In genomic region chrX:317424-318067, GRCh38 we compare ENCODE assay signal across 8 cellular contexts. TPM values are rescaled to one million over a fixed set of nuclear protein-coding genes. Genes with fewer than 3 reads are reported as not detected.
DNase-seq lines count a peak whose midpoint lies in the region; ATAC-seq and TF ChIP-seq lines count a peak whose summit lies in the region.

No MANE protein-coding gene starts in this region.

- H3K9ac ChIP-seq in fibroblast of lung (ENCODE audit: insufficient read depth, low read length): no peak overlapping the region

- H3K27ac ChIP-seq in SJCRH30 (no peak overlapping the region; the same call in 1 of the 2 replicates), fibroblast of lung (ENCODE audit: insufficient read depth, low read length) (peak overlapping the region; percentile 23), gastrocnemius medialis (peak overlapping the region; percentile 91 to 99 (median 99))

- H3K4me1 ChIP-seq in SJCRH30: no peaks in the 10 kb centered on the region
- no peaks in the 10 kb centered on the region for H3K4me1 ChIP-seq in fibroblast of lung (ENCODE audit: control insufficient read depth, extremely low read depth, insufficient read depth, low read length)
- H3K4me1 ChIP-seq in gastrocnemius medialis: peaks cover 9 to 18% of the 10 kb centered on the region in 2 donors

- H3K4me3 ChIP-seq in SJCRH30: peak overlapping the region; percentile 91
- H3K4me3 ChIP-seq in fibroblast of lung (replicated peaks in 1 of 4; ENCODE audit: control extremely low read depth in 1 of 4, insufficient read depth in 1 of 4, low read depth in 3 of 4, low read length in 4 of 4): peak overlapping the region; percentile 62 to 82 (median 70)
- peak overlapping the region; percentile 65 to 89 (median 86) for H3K4me3 ChIP-seq in gastrocnemius medialis

- no peak overlapping the region for H2AFZ ChIP-seq in fibroblast of lung (ENCODE audit: low read length)

- in situ Hi-C loops in gastrocnemius medialis (cut with MboI; ENCODE audit: low sequenced_read_pairs in 4 of 4): no loop called here

- TF ChIP-seq CTCF in fibroblast of lung (conservative IDR thresholded peaks at IDR 0.05 in 1 of 2, IDR thresholded peaks at IDR 0.05 in 1 of 2; ENCODE audit: low read depth in 1 of 2, low read length in 2 of 2) (no peak), gastrocnemius medialis (IDR thresholded peaks at IDR 0.05 in 4 of 5, conservative IDR thresholded peaks at IDR 0.05 in 1 of 5) (no peak)

- H3K9me3 ChIP-seq in SJCRH30 (replicated peaks) (no peaks in the 10 kb centered on the region), fibroblast of lung (ENCODE audit: control insufficient read depth, insufficient read depth, low read depth, low read length) (no peaks in the 10 kb centered on the region), gastrocnemius medialis (no peaks in the 10 kb centered on the region)

- TF ChIP-seq POLR2A in gastrocnemius medialis (IDR thresholded peaks at IDR 0.05): no peak

- DNase-seq in ELR (ENCODE audit: low read depth): peak; percentile 31
- no peak for DNase-seq in SJCRH30
- DNase-seq in fibroblast of lung (ENCODE audit: low read depth in 2 of 2): no peak
- DNase-seq in gastrocnemius medialis: no peak
- no peak for DNase-seq in GDM1 (lab: John Stamatoyannopoulos, UW)
- DNase-seq in GF-D8 (lab: John Stamatoyannopoulos, UW): no peak
- DNase-seq in glomerular visceral epithelial cell (ENCODE audit: extremely low spot score): no peak

- peaks cover 2% of the 10 kb centered on the region for H3K79me2 ChIP-seq in fibroblast of lung (ENCODE audit: control insufficient read depth, insufficient read depth, low read length)

- H3K36me3 ChIP-seq in SJCRH30: peaks cover 21% of the 10 kb centered on the region
- H3K36me3 ChIP-seq in fibroblast of lung (ENCODE audit: control insufficient read depth, insufficient read depth, low read length): peaks cover 15% of the 10 kb centered on the region
- peaks cover 0 to 25% of the 10 kb centered on the region in 2 donors for H3K36me3 ChIP-seq in gastrocnemius medialis

- H3K27me3 ChIP-seq in SJCRH30 (no peaks in the 10 kb centered on the region), fibroblast of lung (ENCODE audit: control insufficient read depth, insufficient read depth, low read length) (no peaks in the 10 kb centered on the region), gastrocnemius medialis (no peaks in the 10 kb centered on the region)

- intact Hi-C loops in gastrocnemius medialis (cut with DNase I; ENCODE audit: low total_unique reads): loop anchor here (2.0 to 5.0 kb wide), 2 partner anchors 53 to 70 kb away; partner anchors contain the start of gene PPP2R3B

- H4K20me1 ChIP-seq in fibroblast of lung (ENCODE audit: control insufficient read depth, extremely low read depth, insufficient read depth, low read length): no peaks in the 10 kb centered on the region

- ATAC-seq in gastrocnemius medialis (no peak), HG02798 (IDR thresholded peaks at IDR 0.05; ENCODE audit: poor library complexity, unreplicated experiment) (no peak)

- H3K4me2 ChIP-seq in fibroblast of lung (ENCODE audit: extremely low read depth, insufficient read depth, low read length): peak overlapping the region; percentile 59

RNA-seq across cellular contexts. Expression of gene GTPBP6, which starts 1.1 kb away (rescaled TPM):
- total RNA-seq in SJCRH30 (2014; rRNA removed; shearing (Covaris generic)): 29.6 and 37.0 TPM in 2 replicates
- total RNA-seq in fibroblast of lung (36.2 and 46.1 TPM in 2 replicates), gastrocnemius medialis (10 to 100 TPM; 40.1 to 79.4 (median 46.9) TPM)
- polyA plus RNA-seq in fibroblast of lung: 15.4 and 24.0 TPM in 2 replicates
- 29.3 and 55.1 TPM in 2 replicates for polyA plus RNA-seq in fibroblast of lung (2012)
- 12.4 and 21.8 TPM in 2 replicates for polyA minus RNA-seq in fibroblast of lung (ENCODE audit: low replicate concordance)

RNA-seq across cellular contexts. Expression of gene PLCXD1, which starts 36.4 kb away (rescaled TPM):
- total RNA-seq in SJCRH30 (2014; rRNA removed; shearing (Covaris generic)): 16.0 and 16.2 TPM in 2 replicates
- total RNA-seq in fibroblast of lung (5.6 and 10.9 TPM in 2 replicates), gastrocnemius medialis (1 to 10 TPM in 1 of 4 donors, under 1 TPM in 3; 0.36 to 1.7 (median 0.66) TPM)
- polyA plus RNA-seq in fibroblast of lung: 4.3 and 5.4 TPM in 2 replicates
- 5.7 and 9.9 TPM in 2 replicates for polyA plus RNA-seq in fibroblast of lung (2012)
- 13.3 and 28.1 TPM in 2 replicates for polyA minus RNA-seq in fibroblast of lung (ENCODE audit: low replicate concordance)
